In the genomic region with DNA sequence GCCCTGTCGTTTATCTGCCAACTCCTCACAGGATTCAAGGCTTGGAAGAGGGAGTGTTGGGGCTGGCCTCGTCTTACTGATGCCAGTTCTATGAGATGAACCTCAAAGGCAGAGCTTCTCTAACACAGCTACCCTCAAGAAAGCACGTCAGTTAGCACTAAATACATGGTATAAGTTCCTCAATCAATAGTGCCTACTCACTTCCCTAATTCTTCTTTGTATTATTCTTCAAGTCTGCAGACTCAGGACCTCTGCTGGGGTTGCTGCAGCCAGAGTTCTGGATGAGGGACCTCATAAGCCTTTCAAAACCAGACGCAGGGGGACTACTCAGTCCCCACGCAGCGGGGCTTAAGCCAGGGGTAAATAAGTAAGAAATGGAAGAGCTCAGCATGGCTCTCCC, we compare ENCODE assay signal across 31 cellular contexts.
A peak's percentile ranks its signal among the peaks of the same experiment; 100 is the strongest.
DNase-seq lines count a peak whose midpoint lies in the region; ATAC-seq, FAIRE-seq and TF ChIP-seq lines count a peak whose summit lies in the region.
"Had no signal": no experiment of that assay in that cellular context is flagged by ENCODE, and none has a peak within 500 bp of the region (broad histone marks: within the 10 kb centered on the region; RNA-seq: fewer than 3 reads in every experiment).

No MANE protein-coding gene starts in this region.

- no peaks in the 10 kb centered on the region for H3K9me3 ChIP-seq in Karpas-422 (ENCODE audit: low read length)
- 0 out of 2 replicates have a peak, but pooled peaks cover 5% of the 10 kb centered on the region for H3K9me3 ChIP-seq in OCI-LY7 (ENCODE audit: low read length)
- H3K9me3 ChIP-seq in GM12878 (replicated peaks; ENCODE audit: control insufficient read depth, insufficient read depth, low read length): no peaks in the 10 kb centered on the region
- H3K9me3 ChIP-seq: ovary, testis had no signal

- H4K20me1 ChIP-seq in Karpas-422 (ENCODE audit: insufficient read depth, low read depth, low read length) (no peaks in the 10 kb centered on the region), OCI-LY7 (ENCODE audit: insufficient read depth, low read length) (no peaks in the 10 kb centered on the region), GM12878 (ENCODE audit: control insufficient read depth, insufficient read depth) (no peaks in the 10 kb centered on the region)

- FAIRE-seq in GM12878 (lab: Jason Lieb, UNC): no peak
- FAIRE-seq: astrocyte, HTR-8/SVneo had no signal

- H3K9me2 ChIP-seq in Karpas-422 (replicated peaks; ENCODE audit: insufficient read depth, low read length): no peaks in the 10 kb centered on the region
- no peaks in the 10 kb centered on the region for H3K9me2 ChIP-seq in OCI-LY7 (ENCODE audit: insufficient read depth, low read length)

- ATAC-seq in GM12878 (no peak), foreskin keratinocyte (no peak)
- ATAC-seq: activated naive CD8-positive, alpha-beta T cell treated with anti-CD3 and anti-CD28 coated beads, Interleukin-2, amount 50 U/mL, for 24 hours; activated T-cell treated with anti-CD3 and anti-CD28 coated beads, Interleukin-2, amount 50 U/mL, for 72 hours; CD8-positive, alpha-beta T cell; effector memory CD8-positive, alpha-beta T cell; left colon; T-cell had no signal

- no peak overlapping the region for H3K4me3 ChIP-seq in Karpas-422 (ENCODE audit: low read length)
- H3K4me3 ChIP-seq in OCI-LY7 (ENCODE audit: low read depth, low read length, poor library complexity, severe bottlenecking): no peak overlapping the region
- no peak overlapping the region for H3K4me3 ChIP-seq in GM12878
- H3K4me3 ChIP-seq: ovary, testis had no signal

- H3K36me3 ChIP-seq in Karpas-422 (ENCODE audit: insufficient read depth, low read length) (no peaks in the 10 kb centered on the region), OCI-LY7 (ENCODE audit: insufficient read depth, low read length) (no peaks in the 10 kb centered on the region), GM12878 (ENCODE audit: control insufficient read depth in 2 of 2, insufficient read depth in 2 of 2, low read length in 1 of 2) (no peaks in the 10 kb centered on the region)
- H3K36me3 ChIP-seq: ovary had no signal

- DNase-seq in AML-193 (lab: John Stamatoyannopoulos, UW) (peak; percentile 8 to 21), Karpas-422 (peak; percentile 58), OCI-LY7 (ENCODE audit: low spot score) (peak; percentile 49), GM12878 (ENCODE audit: low read depth, low spot score) (no peak), NCI-H1694 (lab: John Stamatoyannopoulos, UW) (no peak), foreskin keratinocyte (no peak), NCI-H1930 (lab: John Stamatoyannopoulos, UW) (no peak)
- DNase-seq in NK-92 treated with Interleukin-12 subunit alpha and Interleukin-12 subunit beta, amount 100 ng/mL, for 24 hours (lab: John Stamatoyannopoulos, UW): no peak
- DNase-seq: 8988T; activated CD4-positive, alpha-beta memory T cell treated with anti-CD3 and anti-CD28 coated beads for 36 hours; activated CD4-positive, CD25-positive, alpha-beta regulatory T cell treated with anti-CD3 and anti-CD28 coated beads, Interleukin-2, amount 50 U/mL, for 72 hours; activated naive CD8-positive, alpha-beta T cell treated with anti-CD3 and anti-CD28 coated beads, Interleukin-2, amount 50 U/mL, for 24 hours; activated T-cell treated with anti-CD3 and anti-CD28 coated beads, Interleukin-2, amount 50 U/mL, for 72 hours; CD8-positive, alpha-beta T cell; central memory CD4-positive, alpha-beta T cell; effector memory CD8-positive, alpha-beta T cell; H7; KG1; left colon; MM.1S; NCI-H1436; NCI-H446 treated with DMSO at 0.1 percent for 48 hours; NCI-H774; nephron progenitor cell; ovary; SHP77 treated with DMSO at 0.1 percent for 48 hours; stimulated activated naive CD4-positive, alpha-beta T cell; T-cell; testis had no signal

- no peak for TF ChIP-seq POLR2A in GM12878 (IDR thresholded peaks at IDR 0.05; ENCODE audit: low read depth, low read length)

- CTCF ChIA-PET in OCI-LY7 (lab: Charles Lee; ENCODE audit: unreplicated experiment): no interaction called here
- CTCF ChIA-PET in GM12878 (lab: Yijun Ruan, JAX): no interaction called here

- RAD21 ChIA-PET in GM12878 (lab: Charles Lee; ENCODE audit: unreplicated experiment): no interaction called here

- H3K27ac ChIP-seq in Karpas-422 (ENCODE audit: low read length) (no peak overlapping the region), OCI-LY7 (ENCODE audit: low read depth, low read length, poor library complexity, severe bottlenecking) (no peak overlapping the region), GM12878 (ENCODE audit: control insufficient read depth, insufficient read depth) (no peak overlapping the region), foreskin keratinocyte (no peak overlapping the region)
- H3K27ac ChIP-seq: ovary had no signal

- TF ChIP-seq EP300 in GM12878 (IDR thresholded peaks at IDR 0.05; ENCODE audit: borderline replicate concordance in 1 of 2, control insufficient read depth in 1 of 2, low read depth in 2 of 2, low read length in 2 of 2): no peak

- SMC1A ChIA-PET in GM12878 (lab: Charles Lee; ENCODE audit: uncharacterized antibody, unreplicated experiment): no interaction called here

- H3K27me3 ChIP-seq in Karpas-422 (ENCODE audit: low read length) (no peaks in the 10 kb centered on the region), GM12878 (replicated peaks in 1 of 2; ENCODE audit: control insufficient read depth in 2 of 2, insufficient read depth in 2 of 2, low read length in 1 of 2) (no peaks in the 10 kb centered on the region), foreskin keratinocyte (peaks cover 44% of the 10 kb centered on the region)
- H3K27me3 ChIP-seq: ovary, testis had no signal

- H3K4me2 ChIP-seq in Karpas-422 (ENCODE audit: low read depth, low read length, poor library complexity, severe bottlenecking) (no peak overlapping the region), OCI-LY7 (ENCODE audit: low read length) (no peak overlapping the region; the same call in 1 of the 2 replicates), GM12878 (ENCODE audit: control insufficient read depth, insufficient read depth) (no peak overlapping the region)

- POLR2A ChIA-PET in OCI-LY7 (lab: Charles Lee) (interaction anchor here (1.3 kb wide), 2 partner anchors 13 to 16 kb away, joined by 3 to 4 read pairs; no protein-coding TSS in a partner anchor), GM12878 (lab: Charles Lee) (no interaction called here)

- no peak for TF ChIP-seq RAD21 in GM12878 (IDR thresholded peaks at IDR 0.05; ENCODE audit: insufficient read depth, low read depth, low read length)

- 25% methylated on average over 6 of the region's 6 CpGs for WGBS in GM12878 (ENCODE audit: insufficient coverage, insufficient replicate concordance, low lambda C conversion rate, missing lambda C conversion rate)

- TF ChIP-seq CTCF in OCI-LY7 (conservative IDR thresholded peaks at IDR 0.05; ENCODE audit: low read length) (no peak), GM12878 (IDR thresholded peaks at IDR 0.05 in 2 of 3, conservative IDR thresholded peaks at IDR 0.05 in 1 of 3; ENCODE audit: control insufficient read depth in 2 of 3, extremely low read depth in 1 of 3, insufficient read depth in 1 of 3, low read depth in 3 of 3, low read length in 3 of 3) (no peak), foreskin keratinocyte (conservative IDR thresholded peaks at IDR 0.05) (no peak)

- in situ Hi-C loops in GM12878 (cut with MboI): no loop called here

- H3K4me1 ChIP-seq in Karpas-422 (ENCODE audit: low read length) (peaks cover 24% of the 10 kb centered on the region), OCI-LY7 (ENCODE audit: insufficient read depth, low read length, poor library complexity, severe bottlenecking) (peaks cover 46% of the 10 kb centered on the region), GM12878 (ENCODE audit: control insufficient read depth, insufficient read depth, low read length) (no peaks in the 10 kb centered on the region), foreskin keratinocyte (no peaks in the 10 kb centered on the region)

- intact Hi-C loops in OCI-LY7 (cut with micrococcal nuclease; ENCODE audit: unreplicated experiment): no loop called here
- intact Hi-C loops in GM12878 (cut with micrococcal nuclease; ENCODE audit: unreplicated experiment): no loop called here

- H3K79me2 ChIP-seq in Karpas-422 (ENCODE audit: low read length) (no peaks in the 10 kb centered on the region), OCI-LY7 (ENCODE audit: insufficient read depth, low read depth, low read length) (no peaks in the 10 kb centered on the region), GM12878 (ENCODE audit: control insufficient read depth, insufficient read depth, low read length) (no peaks in the 10 kb centered on the region)

- BruUV-seq in OCI-LY7 (replicated peaks; lab: Mats Ljungman, UMichigan): no TSS peak
- no TSS peak for BruUV-seq in GM12878 (replicated peaks; lab: Mats Ljungman, UMichigan)

- no peak overlapping the region for H2AFZ ChIP-seq in Karpas-422 (ENCODE audit: low read length)
- peak overlapping the region; percentile 60 for H2AFZ ChIP-seq in OCI-LY7 (ENCODE audit: low read length)
- no peak overlapping the region for H2AFZ ChIP-seq in GM12878 (ENCODE audit: control insufficient read depth, low read depth, low read length)

- H3K9ac ChIP-seq in Karpas-422 (ENCODE audit: low read length) (peak overlapping the region; percentile 15; the same call in 1 of the 2 replicates), GM12878 (ENCODE audit: control insufficient read depth, insufficient read depth, low read length) (no peak overlapping the region)

TF ChIP-seq in GM12878, 131 proteins besides CTCF, POLR2A, EP300 and RAD21:
- TF ChIP-seq JUNB (IDR thresholded peaks at IDR 0.05) (no peak), SPI1 (IDR thresholded peaks at IDR 0.05; ENCODE audit: borderline replicate concordance, insufficient read depth, low read depth, low read length) (0 out of 2 replicates have a peak, but pooled peaks have one; percentile 33), SMARCA5 (IDR thresholded peaks at IDR 0.05) (no peak), NR2F1 (conservative IDR thresholded peaks at IDR 0.05) (no peak), SMAD5 (IDR thresholded peaks at IDR 0.05; ENCODE audit: low read depth) (no peak), MEF2A (IDR thresholded peaks at IDR 0.05; ENCODE audit: insufficient read depth, low read depth, low read length) (no peak), HDGF (IDR thresholded peaks at IDR 0.05) (no peak)
TF ChIP-seq in GM12878: peak in this region for 1.

Comparison
In these comparisons a context has a peak if more than half of its experiments do, and no peak if none do; other contexts are left out.
1. DNase-seq: peak in AML-193 (2 of 2), Karpas-422 (single experiment) and OCI-LY7 (single experiment); none in GM12878 (single experiment), NCI-H1694 (single experiment), foreskin keratinocyte (0 of 2), NK-92 treated with Interleukin-12 subunit alpha and Interleukin-12 subunit beta, amount 100 ng/mL, for 24 hours (single experiment) and NCI-H1930 (0 of 2).